Comparison of ENCODE assay signal across 10 cellular contexts in genomic region chr3:49501258-49501609, GRCh38. TPM values are rescaled to one million over a fixed set of nuclear protein-coding genes. Genes with fewer than 3 reads are reported as not detected.
DNase-seq lines count a peak whose midpoint lies in the region; ATAC-seq and TF ChIP-seq lines count a peak whose summit lies in the region.
"Had no signal": no experiment of that assay in that cellular context is flagged by ENCODE, and none has a peak within 500 bp of the region (broad histone marks: within the 10 kb centered on the region; RNA-seq: fewer than 3 reads in every experiment).

No MANE protein-coding gene starts in this region.

- no peak overlapping the region for H2BK5ac ChIP-seq in mesendoderm (ENCODE audit: low read length)

- H3K9me3 ChIP-seq in adrenal gland (replicated peaks in 1 of 3) (no peaks in the 10 kb centered on the region), right cardiac atrium (ENCODE audit: control insufficient read depth, low read length) (no peaks in the 10 kb centered on the region), sigmoid colon (no peaks in the 10 kb centered on the region)

- H3K27ac ChIP-seq in adrenal gland (peak overlapping the region in 4 of 5 donors; percentile 3 to 84 (median 64)), right cardiac atrium (ENCODE audit: low read length) (peak overlapping the region; percentile 91), sigmoid colon (peak overlapping the region; percentile 62 to 81 (median 70)), mesendoderm (ENCODE audit: low read depth, low read length) (no peak overlapping the region)

- DNase-seq in AG08396 (ENCODE audit: low spot score) (peak; percentile 27), adrenal gland (no peak), right cardiac atrium (no peak), sigmoid colon (no peak), NCI-H1417 treated with DMSO at 0.1 percent for 48 hours (lab: John Stamatoyannopoulos, UW) (no peak), ureter (ENCODE audit: low spot score) (no peak), mesendoderm (no peak), NCI-H1105 treated with DMSO at 0.1 percent for 48 hours (lab: John Stamatoyannopoulos, UW) (no peak)
- DNase-seq: activated CD8-positive, alpha-beta memory T cell treated with anti-CD3 and anti-CD28 coated beads for 24 hours; activated naive CD8-positive, alpha-beta T cell treated with anti-CD3 and anti-CD28 coated beads, Interleukin-2, amount 50 U/mL, for 24 hours had no signal

- ATAC-seq in right cardiac atrium = peak; percentile 37 to 54
- ATAC-seq: activated naive CD8-positive, alpha-beta T cell treated with anti-CD3 and anti-CD28 coated beads, Interleukin-2, amount 50 U/mL, for 24 hours had no signal

- no peak overlapping the region for H3K4me2 ChIP-seq in mesendoderm (ENCODE audit: low read length)

- no peak overlapping the region for H2BK15ac ChIP-seq in mesendoderm (replicated peaks; ENCODE audit: low read depth)

- H3K4ac ChIP-seq in mesendoderm (ENCODE audit: low read depth, low read length) = no peak overlapping the region

- no peak overlapping the region for H3K18ac ChIP-seq in mesendoderm (ENCODE audit: low read length)

- H3K23ac ChIP-seq in mesendoderm (ENCODE audit: low read length) = no peak overlapping the region

- no peak overlapping the region for H2AK5ac ChIP-seq in mesendoderm (ENCODE audit: low read length)

- H3K4me3 ChIP-seq in adrenal gland = no peak overlapping the region
- H3K4me3 ChIP-seq in right cardiac atrium (ENCODE audit: low read length) = no peak overlapping the region
- no peak overlapping the region for H3K4me3 ChIP-seq in sigmoid colon
- H3K4me3 ChIP-seq in mesendoderm (ENCODE audit: low read length) = no peak overlapping the region

- TF ChIP-seq POLR2A in adrenal gland (IDR thresholded peaks at IDR 0.05) (no peak), sigmoid colon (IDR thresholded peaks at IDR 0.05) (no peak)

- no peak overlapping the region for H2BK120ac ChIP-seq in mesendoderm (ENCODE audit: low read depth, low read length)

- WGBS in adrenal gland, 4 donors = 80 to 95% (median 90%) methylated on average over 3 of the region's 3 CpGs; no CpG with 5 or more reads in 1 of the 4 donors
- 85% methylated on average over 3 of the region's 3 CpGs for WGBS in right cardiac atrium
- WGBS in sigmoid colon, 2 donors = 89 to 92% methylated on average over 3 of the region's 3 CpGs
- WGBS in mesendoderm (ENCODE audit: extremely low coverage, insufficient coverage, low lambda C conversion rate) = no CpG with 5 or more reads among the region's 3 CpGs

- no peaks in the 10 kb centered on the region for H3K27me3 ChIP-seq in adrenal gland
- H3K27me3 ChIP-seq in right cardiac atrium (ENCODE audit: control insufficient read depth, insufficient read depth) = no peaks in the 10 kb centered on the region
- H3K27me3 ChIP-seq in sigmoid colon = no peaks in the 10 kb centered on the region
- no peaks in the 10 kb centered on the region for H3K27me3 ChIP-seq in mesendoderm (ENCODE audit: insufficient read depth, low read length, poor library complexity)

- H4K8ac ChIP-seq in mesendoderm (ENCODE audit: low read depth, low read length) = no peak overlapping the region

- H3K4me1 ChIP-seq in adrenal gland (replicated peaks in 1 of 2) (peaks cover 11 to 17% of the 10 kb centered on the region in 2 donors), right cardiac atrium (ENCODE audit: control insufficient read depth, insufficient read depth, low read length) (peaks cover 10% of the 10 kb centered on the region), sigmoid colon (peaks cover 0 to 42% (median 30%) of the 10 kb centered on the region in 4 donors), mesendoderm (ENCODE audit: control insufficient read depth, low read depth, low read length) (no peaks in the 10 kb centered on the region)

- TF ChIP-seq CTCF in adrenal gland (IDR thresholded peaks at IDR 0.05) = no peak
- no peak for TF ChIP-seq CTCF in sigmoid colon (IDR thresholded peaks at IDR 0.05)

- no peak overlapping the region for H3K56ac ChIP-seq in mesendoderm (ENCODE audit: low read length)

- no peak overlapping the region for H4K5ac ChIP-seq in mesendoderm (ENCODE audit: low read length)

- no peak overlapping the region for H3K9ac ChIP-seq in mesendoderm (ENCODE audit: low read length)

- peaks cover 9% of the 10 kb centered on the region for H3K79me2 ChIP-seq in mesendoderm (ENCODE audit: control insufficient read depth, insufficient read depth, low read length)

- no peak for TF ChIP-seq EP300 in sigmoid colon (IDR thresholded peaks at IDR 0.05)

- intact Hi-C loops in adrenal gland (cut with DNase I) (no loop called here), right cardiac atrium (cut with DNase I) (no loop called here), sigmoid colon (cut with DNase I) (no loop called here)

- H3K79me1 ChIP-seq in mesendoderm (ENCODE audit: low read length) = peaks cover 5% of the 10 kb centered on the region

- H3K36me3 ChIP-seq in adrenal gland (replicated peaks in 1 of 2) (no peaks in the 10 kb centered on the region), sigmoid colon (no peaks in the 10 kb centered on the region), mesendoderm (ENCODE audit: control insufficient read depth, insufficient read depth, low read length) (no peaks in the 10 kb centered on the region)

RNA-seq across cellular contexts. Expression of gene DAG1, which starts 31.2 kb away (rescaled TPM):
- total RNA-seq in adrenal gland = 100 to 1,000 TPM in 2 of 8 donors, 10 to 100 TPM in 6; 54.4 to 173 (median 84.5) TPM
- 10 to 100 TPM in 1 of 3 donors, 1 to 10 TPM in 2; 9.1 to 41.4 (median 9.1) TPM for polyA plus RNA-seq in adrenal gland
- total RNA-seq in right cardiac atrium = 100 to 1,000 TPM; 113 to 141 (median 121) TPM
- polyA plus RNA-seq in right cardiac atrium = 64.0 TPM
- 10 to 100 TPM; 42.8 to 73.4 (median 66.5) TPM for total RNA-seq in sigmoid colon
- 10 to 100 TPM in 1 of 3 donors, 1 to 10 TPM in 2; 4.2 to 42.7 (median 7.4) TPM for polyA plus RNA-seq in sigmoid colon
- 94.0 TPM for total RNA-seq in ureter
- 69.5 TPM for polyA plus RNA-seq in mesendoderm (2013, experiment 1 of 2)
- 70.3 TPM for polyA plus RNA-seq in mesendoderm (2013, experiment 2 of 2)

RNA-seq across cellular contexts. Expression of gene BSN, which starts 53.0 kb away (rescaled TPM):
- 1 to 10 TPM in 7 of 8 donors, under 1 TPM in 1; 0.72 to 4.6 (median 1.7) TPM for total RNA-seq in adrenal gland
- 1 to 10 TPM in 2 of 3 donors, under 1 TPM in 1; 0.27 to 3.9 (median 1.3) TPM for polyA plus RNA-seq in adrenal gland
- 1 to 10 TPM in 1 of 4 donors, under 1 TPM in 3; 0.25 to 1.4 (median 0.39) TPM for total RNA-seq in right cardiac atrium
- polyA plus RNA-seq in right cardiac atrium = 0.38 TPM
- under 1 TPM; 0.55 to 0.81 (median 0.69) TPM for total RNA-seq in sigmoid colon
- polyA plus RNA-seq in sigmoid colon = under 1 TPM in 2 of 3 donors, not detected in 1; under 0.01 to 0.35 TPM
- 2.4 TPM for total RNA-seq in ureter
- polyA plus RNA-seq in mesendoderm (2013, experiment 1 of 2) = 0.38 TPM
- 0.43 TPM for polyA plus RNA-seq in mesendoderm (2013, experiment 2 of 2)
